In the genomic region with DNA sequence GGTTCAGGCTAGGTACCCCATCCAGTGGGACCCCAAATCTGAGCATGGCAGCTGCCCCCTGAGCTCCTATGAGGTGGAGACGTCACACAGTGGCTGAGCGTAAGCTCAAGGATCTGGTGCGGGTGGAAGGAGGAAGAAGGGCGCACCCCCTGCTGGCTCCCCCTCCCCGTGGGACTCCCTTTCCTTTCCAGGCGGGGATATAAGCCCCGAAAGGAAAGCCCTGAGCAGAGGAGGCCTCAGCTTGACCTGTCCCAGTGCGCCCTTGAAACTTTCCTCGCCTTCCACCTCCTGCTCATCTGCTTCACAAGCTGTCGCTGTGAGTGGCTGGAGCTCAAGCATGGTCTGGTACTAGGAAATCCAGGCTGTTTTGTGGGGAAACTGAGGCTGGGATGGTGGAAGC, we compare ENCODE assay signal across 18 cellular contexts.
DNase-seq lines count a peak whose midpoint lies in the region; ATAC-seq and TF ChIP-seq lines count a peak whose summit lies in the region.
"Had no signal": no experiment of that assay in that cellular context is flagged by ENCODE, and none has a peak within 500 bp of the region (broad histone marks: within the 10 kb centered on the region; RNA-seq: fewer than 3 reads in every experiment).

No MANE protein-coding gene starts in this region.

- no peak for ATAC-seq in foreskin keratinocyte

- H2BK120ac ChIP-seq in trophoblast cell (ENCODE audit: insufficient read depth, low read length, poor library complexity), result peak overlapping the region; percentile 2

- H3K9me3 ChIP-seq in NT2/D1 (ENCODE audit: insufficient read depth, low read length) (peaks cover 16% of the 10 kb centered on the region; the same call in 1 of the 2 replicates), endodermal cell (ENCODE audit: control insufficient read depth, low read length) (peaks cover 10% of the 10 kb centered on the region), trophoblast cell (ENCODE audit: insufficient read depth, low read depth, low read length) (peaks cover 3% of the 10 kb centered on the region)
- H3K9me3 ChIP-seq: esophagus squamous epithelium had no signal

- H3K9ac ChIP-seq in NT2/D1 (ENCODE audit: insufficient read length, low read depth), result peak overlapping the region; percentile 76
- H3K9ac ChIP-seq in endodermal cell (ENCODE audit: extremely low read depth, low read length, poor library complexity, severe bottlenecking), result no peak overlapping the region
- H3K9ac ChIP-seq in trophoblast cell (ENCODE audit: low read length), result no peak overlapping the region

- intact Hi-C loops in Calu3 (cut with micrococcal nuclease; ENCODE audit: unreplicated experiment), result no loop called here

- peak overlapping the region; percentile 39 for H4K8ac ChIP-seq in trophoblast cell (ENCODE audit: low read depth, low read length)

- H3K27ac Mint-ChIP-seq in Calu3 (ENCODE audit: unreplicated experiment) (no peak overlapping the region), endodermal cell (no peak overlapping the region)
- H3K27ac Mint-ChIP-seq: activated B cell treated with CpG ODN at 0.5 μM for 24 hours; activated CD8-positive, alpha-beta T cell treated with anti-CD3 and anti-CD28 coated beads, Interleukin-2, amount 10 ng/mL, durations not matched to agents 7 days and 5 days; CD4-positive, CD25-positive, alpha-beta regulatory T cell; naive thymus-derived CD4-positive, alpha-beta T cell had no signal

- no peaks in the 10 kb centered on the region for H3K9me3 Mint-ChIP-seq in Calu3 (ENCODE audit: low read depth, unreplicated experiment)
- H3K9me3 Mint-ChIP-seq in endodermal cell, result peaks cover 13% of the 10 kb centered on the region
- H3K9me3 Mint-ChIP-seq: activated B cell treated with CpG ODN at 0.5 μM for 24 hours had no signal

- no peak for DNase-seq in Calu3
- no peak for DNase-seq in NT2/D1 (ENCODE audit: low read depth, low spot score)
- peak; percentile 54 for DNase-seq in endodermal cell
- DNase-seq in trophoblast cell, result no peak
- no peak for DNase-seq in SW 1271 (lab: John Stamatoyannopoulos, UW)
- no peak for DNase-seq in D341Med (ENCODE audit: low spot score)
- DNase-seq in hepatic stellate cell (ENCODE audit: low spot score), result no peak
- DNase-seq in foreskin keratinocyte, result no peak
- DNase-seq: activated B cell treated with CpG ODN at 0.5 μM for 24 hours; activated CD8-positive, alpha-beta T cell treated with anti-CD3 and anti-CD28 coated beads, Interleukin-2, amount 10 ng/mL, durations not matched to agents 7 days and 5 days; CD4-positive, CD25-positive, alpha-beta regulatory T cell; esophagus squamous epithelium; KBM-7; mesenchymal stem cell; NCI-H1436 treated with DMSO at 0.1 percent for 48 hours; NCI-H2171 treated with DMSO at 0.1 percent for 48 hours; NCI-H526 had no signal

- H4K12ac ChIP-seq in trophoblast cell (ENCODE audit: low read depth, low read length), result peak overlapping the region; percentile 16

- H3K36me3 ChIP-seq in NT2/D1 (ENCODE audit: insufficient read depth, insufficient read length, low read length), result no peaks in the 10 kb centered on the region
- peaks cover 2% of the 10 kb centered on the region for H3K36me3 ChIP-seq in endodermal cell (ENCODE audit: control insufficient read depth, insufficient read depth, low read length)
- H3K36me3 ChIP-seq in trophoblast cell (ENCODE audit: control insufficient read depth in 1 of 2, insufficient read depth in 2 of 2, low read length in 2 of 2), result peaks cover 0 to 6% of the 10 kb centered on the region in 2 experiments
- H3K36me3 ChIP-seq: esophagus squamous epithelium had no signal

- H3K27me3 Mint-ChIP-seq in Calu3 (ENCODE audit: unreplicated experiment) (no peaks in the 10 kb centered on the region), endodermal cell (ENCODE audit: insufficient read depth) (no peaks in the 10 kb centered on the region)

- peak overlapping the region; percentile 17 for H3K4ac ChIP-seq in trophoblast cell (ENCODE audit: low read depth, low read length)

- H3K4me2 ChIP-seq in trophoblast cell (ENCODE audit: low read length), result no peak overlapping the region

- peaks cover 5% of the 10 kb centered on the region for H3K79me2 ChIP-seq in trophoblast cell (ENCODE audit: control insufficient read depth, insufficient read depth, low read length, poor library complexity)

- H4K91ac ChIP-seq in trophoblast cell (ENCODE audit: low read depth, low read length), result peak overlapping the region; percentile 45

- H3K27ac ChIP-seq in endodermal cell (ENCODE audit: low read depth, low read length), result no peak overlapping the region
- H3K27ac ChIP-seq in trophoblast cell (ENCODE audit: low read depth, low read length), result no peak overlapping the region
- no peak overlapping the region for H3K27ac ChIP-seq in foreskin keratinocyte
- H3K27ac ChIP-seq: esophagus squamous epithelium had no signal

- TF ChIP-seq CTCF in Calu3 (IDR thresholded peaks at IDR 0.05; ENCODE audit: unreplicated experiment) (no peak), endodermal cell (conservative IDR thresholded peaks at IDR 0.05) (no peak), foreskin keratinocyte (conservative IDR thresholded peaks at IDR 0.05) (no peak)

- peaks cover 19% of the 10 kb centered on the region for H3K79me1 ChIP-seq in trophoblast cell (ENCODE audit: low read length)

- H3K4me3 ChIP-seq in NT2/D1 (ENCODE audit: insufficient read length, low read depth) (no peak overlapping the region), endodermal cell (ENCODE audit: low read length) (peak overlapping the region; percentile 85), trophoblast cell (ENCODE audit: low read depth, low read length) (no peak overlapping the region)

- H3K4me1 Mint-ChIP-seq in Calu3 (ENCODE audit: low read depth, unreplicated experiment) (peaks cover 10% of the 10 kb centered on the region), endodermal cell (peaks cover 29% of the 10 kb centered on the region)

- H3K27me3 ChIP-seq in NT2/D1 (ENCODE audit: insufficient read depth, insufficient read length) (no peaks in the 10 kb centered on the region), endodermal cell (ENCODE audit: control insufficient read depth, insufficient read depth, low read length, poor library complexity, severe bottlenecking) (no peaks in the 10 kb centered on the region), trophoblast cell (ENCODE audit: insufficient read depth, low read length) (no peaks in the 10 kb centered on the region), foreskin keratinocyte (no peaks in the 10 kb centered on the region)

- no peak overlapping the region for H2AFZ ChIP-seq in trophoblast cell (ENCODE audit: insufficient read depth, low read length, poor library complexity)

- peak overlapping the region; percentile 39 for H2AK5ac ChIP-seq in trophoblast cell (ENCODE audit: low read length)

- 91 to 100% methylated on average over 1 to 10 of the region's 10 CpGs for WGBS in endodermal cell (ENCODE audit: insufficient coverage in 1 of 2, insufficient read length in 1 of 2), 2 experiments
- WGBS in trophoblast cell (ENCODE audit: extremely low coverage, insufficient coverage, insufficient read length), result no CpG with 5 or more reads among the region's 10 CpGs

- no peak overlapping the region for H3K23ac ChIP-seq in trophoblast cell (ENCODE audit: low read length)

- no peak overlapping the region for H2BK5ac ChIP-seq in trophoblast cell (ENCODE audit: low read depth, low read length, poor library complexity)

- H3K36me3 Mint-ChIP-seq in Calu3 (ENCODE audit: insufficient read depth, unreplicated experiment), result peaks cover 7% of the 10 kb centered on the region
- peaks cover 14% of the 10 kb centered on the region for H3K36me3 Mint-ChIP-seq in endodermal cell (ENCODE audit: low read depth)
- H3K36me3 Mint-ChIP-seq: CD4-positive, CD25-positive, alpha-beta regulatory T cell; naive thymus-derived CD4-positive, alpha-beta T cell had no signal

- no peak overlapping the region for H2BK12ac ChIP-seq in trophoblast cell (ENCODE audit: low read length)

- CTCF ChIA-PET in Calu3 (lab: Charles Lee), result no interaction called here

- no peak overlapping the region for H3K18ac ChIP-seq in trophoblast cell (ENCODE audit: low read length)

- H3K4me1 ChIP-seq in NT2/D1 (ENCODE audit: insufficient read depth, insufficient read length) (peaks cover 17% of the 10 kb centered on the region), endodermal cell (ENCODE audit: control insufficient read depth, insufficient read depth, low read length) (peaks cover 10% of the 10 kb centered on the region), trophoblast cell (ENCODE audit: control insufficient read depth in 1 of 2, insufficient read depth in 2 of 2, low read length in 2 of 2) (peaks cover 27 to 31% of the 10 kb centered on the region in 2 experiments), foreskin keratinocyte (no peaks in the 10 kb centered on the region)

- BruUV-seq in Calu3 (replicated peaks; lab: Mats Ljungman, UMichigan), result no TSS peak

- no peak overlapping the region for H3K14ac ChIP-seq in trophoblast cell (ENCODE audit: low read length)

- H3K4me3 Mint-ChIP-seq in Calu3 (ENCODE audit: low read depth, unreplicated experiment) (peak overlapping the region; percentile 32), endodermal cell (peak overlapping the region; percentile 79)
- H3K4me3 Mint-ChIP-seq: activated B cell treated with CpG ODN at 0.5 μM for 24 hours; activated CD8-positive, alpha-beta T cell treated with anti-CD3 and anti-CD28 coated beads, Interleukin-2, amount 10 ng/mL, durations not matched to agents 7 days and 5 days had no signal
